ENCODE assay signal across 9 cellular contexts in genomic region chr5:100270323-100270771, GRCh38.
A peak's percentile ranks its signal among the peaks of the same experiment; 100 is the strongest.
DNase-seq lines count a peak whose midpoint lies in the region; ATAC-seq and TF ChIP-seq lines count a peak whose summit lies in the region.
"Had no signal": no experiment of that assay in that cellular context is flagged by ENCODE, and none has a peak within 500 bp of the region (broad histone marks: within the 10 kb centered on the region; RNA-seq: fewer than 3 reads in every experiment).

No MANE protein-coding gene starts in this region.

- H3K79me2 ChIP-seq in parathyroid adenoma, result no peaks in the 10 kb centered on the region

- H3K4me3 ChIP-seq in cardiac fibroblast (replicated peaks in 1 of 2; ENCODE audit: low read depth in 2 of 2, low read length in 2 of 2) (no peak overlapping the region), parathyroid adenoma (ENCODE audit: low read depth, low read length) (peak overlapping the region; percentile 13)

- no peak overlapping the region for H2AFZ ChIP-seq in parathyroid adenoma

- no peak for TF ChIP-seq CTCF in cardiac fibroblast (IDR thresholded peaks at IDR 0.05; ENCODE audit: low read depth, low read length)
- TF ChIP-seq CTCF in parathyroid adenoma (IDR thresholded peaks at IDR 0.05), result no peak

- peak; percentile 1 to 2 for DNase-seq in cardiac fibroblast (ENCODE audit: low read depth in 2 of 2)
- no peak for DNase-seq in NCI-H1694 (lab: John Stamatoyannopoulos, UW)
- DNase-seq: NCI-H2081 treated with DMSO at 0.1 percent for 48 hours had no signal

- no peak overlapping the region for H3K27ac ChIP-seq in parathyroid adenoma

- H3K4me1 ChIP-seq in parathyroid adenoma, result no peaks in the 10 kb centered on the region

- no peak overlapping the region for H3K9ac ChIP-seq in parathyroid adenoma

- ATAC-seq in GM19395 (IDR thresholded peaks at IDR 0.05; ENCODE audit: unreplicated experiment) (peak; percentile 61), HG03354 (IDR thresholded peaks at IDR 0.05; ENCODE audit: poor library complexity, severe bottlenecking, unreplicated experiment) (peak; percentile 80), GM18873 (IDR thresholded peaks at IDR 0.05; ENCODE audit: low FRiP score, unreplicated experiment) (no peak), HG03025 (IDR thresholded peaks at IDR 0.05; ENCODE audit: low FRiP score, unreplicated experiment) (no peak), HG02885 (IDR thresholded peaks at IDR 0.05; ENCODE audit: poor library complexity, unreplicated experiment) (no peak)

- H3K4me2 ChIP-seq in parathyroid adenoma (ENCODE audit: low read length), result peak overlapping the region; percentile 52

- H3K9me3 ChIP-seq in parathyroid adenoma (ENCODE audit: control insufficient read depth, low read length), result no peaks in the 10 kb centered on the region

- no peaks in the 10 kb centered on the region for H3K27me3 ChIP-seq in parathyroid adenoma (ENCODE audit: control insufficient read depth, insufficient read depth, low read length)

- H3K36me3 ChIP-seq in parathyroid adenoma (ENCODE audit: control insufficient read depth, insufficient read depth, low read length), result no peaks in the 10 kb centered on the region

Comparison
In these comparisons a context has a peak if more than half of its experiments do, and no peak if none do; other contexts are left out.
1. ATAC-seq: peak in GM19395 (single experiment) and HG03354 (single experiment); none in GM18873 (single experiment), HG03025 (single experiment) and HG02885 (single experiment).